Comparison of ENCODE assay signal across 19 cellular contexts in genomic region chr6:6384520-6384919, GRCh38.
DNase-seq lines count a peak whose midpoint lies in the region; ATAC-seq, FAIRE-seq and TF ChIP-seq lines count a peak whose summit lies in the region.
"Had no signal": no experiment of that assay in that cellular context is flagged by ENCODE, and none has a peak within 500 bp of the region (broad histone marks: within the 10 kb centered on the region; RNA-seq: fewer than 3 reads in every experiment).

No MANE protein-coding gene starts in this region.

- no peaks in the 10 kb centered on the region for H3K27me3 Mint-ChIP-seq in dendritic cell treated with granulocyte-macrophage colony-stimulating factor and Interleukin-4, amounts not matched to agents 40 ng/mL and 50 ng/mL, for 4 days

- intact Hi-C loops in dendritic cell treated with granulocyte-macrophage colony-stimulating factor and Interleukin-4, amounts not matched to agents 40 ng/mL and 50 ng/mL, for 4 days (cut with micrococcal nuclease): no loop called here
- intact Hi-C loops in aorta (cut with DNase I): no loop called here
- intact Hi-C loops in left ventricle myocardium inferior (cut with micrococcal nuclease): no loop called here
- intact Hi-C loops in heart left ventricle (cut with DNase I): no loop called here

- no peak for TF ChIP-seq CTCF in left ventricle myocardium inferior (IDR thresholded peaks at IDR 0.05; ENCODE audit: borderline replicate concordance)
- TF ChIP-seq CTCF in heart left ventricle (IDR thresholded peaks at IDR 0.05): no peak

- H3K4me1 Mint-ChIP-seq in dendritic cell treated with granulocyte-macrophage colony-stimulating factor and Interleukin-4, amounts not matched to agents 40 ng/mL and 50 ng/mL, for 4 days (ENCODE audit: low read depth): peaks cover 81% of the 10 kb centered on the region

- peaks cover 13% of the 10 kb centered on the region for H3K36me3 Mint-ChIP-seq in dendritic cell treated with granulocyte-macrophage colony-stimulating factor and Interleukin-4, amounts not matched to agents 40 ng/mL and 50 ng/mL, for 4 days (ENCODE audit: low read depth)

- H3K36me3 ChIP-seq in KOPT-K1 (ENCODE audit: insufficient read depth, low read length): no peaks in the 10 kb centered on the region
- no peaks in the 10 kb centered on the region for H3K36me3 ChIP-seq in aorta (ENCODE audit: control insufficient read depth in 1 of 2, insufficient read depth in 2 of 2, low read length in 1 of 2)
- no peaks in the 10 kb centered on the region for H3K36me3 ChIP-seq in left ventricle myocardium inferior
- H3K36me3 ChIP-seq in heart left ventricle: no peaks in the 10 kb centered on the region
- H3K36me3 ChIP-seq: BLaER1 had no signal

- no peaks in the 10 kb centered on the region for H3K27me3 ChIP-seq in aorta (ENCODE audit: control insufficient read depth in 1 of 2, insufficient read depth in 2 of 2, low read length in 1 of 2)
- no peaks in the 10 kb centered on the region for H3K27me3 ChIP-seq in left ventricle myocardium inferior (ENCODE audit: low read depth)
- H3K27me3 ChIP-seq in heart left ventricle: no peaks in the 10 kb centered on the region
- H3K27me3 ChIP-seq: BLaER1 had no signal

- H3K9me3 ChIP-seq in KOPT-K1 (ENCODE audit: insufficient read depth, low read length, poor library complexity, severe bottlenecking): no peaks in the 10 kb centered on the region
- peaks cover 4% of the 10 kb centered on the region for H3K9me3 ChIP-seq in aorta (ENCODE audit: control insufficient read depth, low read length)
- no peaks in the 10 kb centered on the region for H3K9me3 ChIP-seq in left ventricle myocardium inferior (replicated peaks)
- no peaks in the 10 kb centered on the region for H3K9me3 ChIP-seq in heart left ventricle
- H3K9me3 ChIP-seq: BLaER1 had no signal

- no peak overlapping the region for H3K4me3 ChIP-seq in aorta (ENCODE audit: low read length in 2 of 2)
- H3K4me3 ChIP-seq in left ventricle myocardium inferior: no peak overlapping the region
- no peak overlapping the region for H3K4me3 ChIP-seq in heart left ventricle
- H3K4me3 ChIP-seq: BLaER1, K562 had no signal

- H3K27ac Mint-ChIP-seq in dendritic cell treated with granulocyte-macrophage colony-stimulating factor and Interleukin-4, amounts not matched to agents 40 ng/mL and 50 ng/mL, for 4 days: peak overlapping the region; percentile 55

- peaks cover 13% of the 10 kb centered on the region for H3K9me3 Mint-ChIP-seq in dendritic cell treated with granulocyte-macrophage colony-stimulating factor and Interleukin-4, amounts not matched to agents 40 ng/mL and 50 ng/mL, for 4 days

- TF ChIP-seq POLR2A in GM12891 (IDR thresholded peaks at IDR 0.05; ENCODE audit: low read depth, low read length) (no peak), heart left ventricle (IDR thresholded peaks at IDR 0.05) (no peak)

- H3K4me1 ChIP-seq in aorta (ENCODE audit: control insufficient read depth in 1 of 2, insufficient read depth in 2 of 2, low read length in 2 of 2) (no peaks in the 10 kb centered on the region), left ventricle myocardium inferior (no peaks in the 10 kb centered on the region), heart left ventricle (peaks cover 0 to 34% (median 0%) of the 10 kb centered on the region in 12 donors)

- 86 to 90% methylated on average over 7 of the region's 7 CpGs for WGBS in aorta, 2 donors
- 76 to 89% (median 82%) methylated on average over 7 of the region's 7 CpGs for WGBS in heart left ventricle, 4 donors

- peak overlapping the region; percentile 33 for H3K27ac ChIP-seq in KOPT-K1 (ENCODE audit: low read depth, low read length, poor library complexity, severe bottlenecking)
- H3K27ac ChIP-seq in aorta (ENCODE audit: low read depth in 1 of 2, low read length in 2 of 2): no peak overlapping the region
- H3K27ac ChIP-seq in left ventricle myocardium inferior (replicated peaks): no peak overlapping the region
- peak overlapping the region in 1 of 12 donors; percentile 83 for H3K27ac ChIP-seq in heart left ventricle
- H3K27ac ChIP-seq: BLaER1, RWPE1 had no signal

- no peak for DNase-seq in GM12891 (ENCODE audit: insufficient read length, low spot score)
- DNase-seq in left kidney (ENCODE audit: low read depth, low spot score): peak; percentile 19
- DNase-seq in aorta: no peak
- DNase-seq in left ventricle myocardium inferior: no peak
- DNase-seq in heart left ventricle: no peak
- DNase-seq: DMS 273 treated with DMSO at 0.1 percent for 48 hours, GDM1, NCI-H1092, NCI-H187 treated with DMSO at 0.1 percent for 48 hours, NCI-H345, NCI-H526, OCI-M1 had no signal

- no peak for ATAC-seq in aorta (ENCODE audit: low FRiP score)
- ATAC-seq in GM21717 (IDR thresholded peaks at IDR 0.05; ENCODE audit: unreplicated experiment): no peak
- ATAC-seq in heart left ventricle: no peak
- ATAC-seq: HCT116, K562 had no signal

- no peak overlapping the region for H3K4me3 Mint-ChIP-seq in dendritic cell treated with granulocyte-macrophage colony-stimulating factor and Interleukin-4, amounts not matched to agents 40 ng/mL and 50 ng/mL, for 4 days

- FAIRE-seq in GM12891 (lab: Jason Lieb, UNC): peak; percentile 35
- FAIRE-seq: K562 had no signal

TF ChIP-seq in GM12891, 5 proteins besides CTCF, POLR2A, EP300 and RAD21:
- no peak for TF ChIP-seq POLR2AphosphoS5 (IDR thresholded peaks at IDR 0.05; ENCODE audit: low read depth, low read length)
- no peak for TF ChIP-seq PAX5 (IDR thresholded peaks at IDR 0.05; ENCODE audit: insufficient read depth, low read length, severe bottlenecking)
- no peak for TF ChIP-seq TAF1 (IDR thresholded peaks at IDR 0.05; ENCODE audit: low read depth, low read length)
TF ChIP-seq in GM12891: peak in this region for 0.
